16 cellular contexts compared by ENCODE assay signal in the genomic region with DNA sequence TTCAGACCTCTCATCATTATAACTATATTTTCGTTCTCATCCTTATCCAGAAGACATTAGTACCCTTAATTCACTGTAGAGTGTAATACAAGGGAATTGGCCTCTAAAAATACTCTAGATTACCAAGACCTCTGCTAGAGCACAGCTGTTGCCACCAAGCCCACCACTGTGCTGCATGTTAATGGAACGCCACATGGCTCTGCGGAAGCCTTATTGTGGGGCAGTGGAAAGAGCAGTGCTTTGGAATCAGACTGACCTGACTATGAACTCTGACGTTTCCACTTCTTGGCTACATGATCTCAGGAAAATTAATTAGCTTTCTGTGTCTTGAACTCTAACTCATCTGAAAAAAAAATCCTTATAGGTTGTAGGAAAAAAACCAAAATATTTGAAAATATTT.
A peak's percentile ranks its signal among the peaks of the same experiment; 100 is the strongest.
DNase-seq lines count a peak whose midpoint lies in the region; ATAC-seq and TF ChIP-seq lines count a peak whose summit lies in the region.
"Had no signal": no experiment of that assay in that cellular context is flagged by ENCODE, and none has a peak within 500 bp of the region (broad histone marks: within the 10 kb centered on the region; RNA-seq: fewer than 3 reads in every experiment).

No MANE protein-coding gene starts in this region.

- no peaks in the 10 kb centered on the region for H3K27me3 ChIP-seq in SJCRH30

- no peak for ATAC-seq in WTC11
- ATAC-seq: CD8-positive, alpha-beta T cell had no signal

- H3K9me3 ChIP-seq in SJCRH30 (replicated peaks) (no peaks in the 10 kb centered on the region), SK-N-MC (ENCODE audit: low read depth, low read length) (no peaks in the 10 kb centered on the region)
- H3K9me3 ChIP-seq: Caco-2 had no signal

- H3K4me1 Mint-ChIP-seq in CD14-positive monocyte (no peaks in the 10 kb centered on the region), WTC11 (peaks cover 1% of the 10 kb centered on the region; the same call in 1 of the 2 replicates)
- H3K4me1 Mint-ChIP-seq: CD4-positive, CD25-positive, alpha-beta regulatory T cell had no signal

- H3K36me3 Mint-ChIP-seq in CD14-positive monocyte (no peaks in the 10 kb centered on the region), WTC11 (no peaks in the 10 kb centered on the region)
- H3K36me3 Mint-ChIP-seq: CD4-positive, CD25-positive, alpha-beta regulatory T cell; CD8-positive, alpha-beta T cell had no signal

- no peak overlapping the region for H3K9ac ChIP-seq in SK-N-MC (ENCODE audit: insufficient read length)
- H3K9ac ChIP-seq: GM23248 had no signal

- H3K4me1 ChIP-seq in SJCRH30: peaks cover 6% of the 10 kb centered on the region

- H3K4me3 Mint-ChIP-seq in CD14-positive monocyte (no peak overlapping the region), WTC11 (no peak overlapping the region)
- H3K4me3 Mint-ChIP-seq: CD4-positive, CD25-positive, alpha-beta regulatory T cell; CD8-positive, alpha-beta T cell had no signal

- intact Hi-C loops in CD14-positive monocyte (cut with micrococcal nuclease): no loop called here

- H3K36me3 ChIP-seq in SJCRH30 (no peaks in the 10 kb centered on the region), SK-N-MC (ENCODE audit: insufficient read depth, low read length) (no peaks in the 10 kb centered on the region)

- no peak overlapping the region for H3K27ac ChIP-seq in SJCRH30
- H3K27ac ChIP-seq in SK-N-MC: peak overlapping the region; percentile 76; the same call in 1 of the 2 replicates
- H3K27ac ChIP-seq: GM23248 had no signal

- H3K27ac Mint-ChIP-seq in CD14-positive monocyte: no peak overlapping the region
- H3K27ac Mint-ChIP-seq in WTC11: no peak overlapping the region
- H3K27ac Mint-ChIP-seq: CD4-positive, CD25-positive, alpha-beta regulatory T cell; CD8-positive, alpha-beta T cell had no signal

- H3K9me3 Mint-ChIP-seq in CD14-positive monocyte: peaks cover 0 to 2% (median 0%) of the 10 kb centered on the region in 7 donors
- H3K9me3 Mint-ChIP-seq in WTC11: no peaks in the 10 kb centered on the region
- H3K9me3 Mint-ChIP-seq: CD8-positive, alpha-beta T cell had no signal

- DNase-seq in SJCRH30 (peak; percentile 37 to 54), SK-N-MC (ENCODE audit: low read depth, low spot score) (no peak), left kidney (ENCODE audit: low read depth, low spot score) (peak; percentile 64), UCSD-AML1 (lab: John Stamatoyannopoulos, UW; ENCODE audit: unreplicated experiment) (no peak), CD14-positive monocyte (ENCODE audit: low spot score) (no peak), WTC11 (ENCODE audit: low spot score) (no peak)
- DNase-seq: C1 segment of cervical spinal cord; Caco-2; CD4-positive, CD25-positive, alpha-beta regulatory T cell; CD8-positive, alpha-beta T cell; DMS53; DMS79 treated with DMSO at 0.1 percent for 48 hours; GF-D8; GM23248; H7; HCEC 1CT had no signal

- TF ChIP-seq CTCF in CD14-positive monocyte (IDR thresholded peaks at IDR 0.05) (no peak), WTC11 (IDR thresholded peaks at IDR 0.05) (no peak)

- H3K27me3 Mint-ChIP-seq in CD14-positive monocyte (ENCODE audit: low read depth in 3 of 3) (peaks cover 2 to 5% (median 2%) of the 10 kb centered on the region in 3 donors), WTC11 (ENCODE audit: low read depth) (peaks cover 3% of the 10 kb centered on the region)
- H3K27me3 Mint-ChIP-seq: CD4-positive, CD25-positive, alpha-beta regulatory T cell had no signal

- H3K4me3 ChIP-seq in SJCRH30 (no peak overlapping the region), SK-N-MC (no peak overlapping the region)
- H3K4me3 ChIP-seq: GM23248 had no signal

- CTCF ChIA-PET in WTC11 (lab: Charles Lee): interaction anchor here (1.0 kb wide), 1 partner anchor 11 kb away, joined by 4 read pairs; no protein-coding TSS in a partner anchor

- POLR2A ChIA-PET in WTC11 (lab: Charles Lee): no interaction called here

TF ChIP-seq in WTC11, 78 proteins besides CTCF, POLR2A, EP300 and RAD21:
- TF ChIP-seq, protein P1, sequence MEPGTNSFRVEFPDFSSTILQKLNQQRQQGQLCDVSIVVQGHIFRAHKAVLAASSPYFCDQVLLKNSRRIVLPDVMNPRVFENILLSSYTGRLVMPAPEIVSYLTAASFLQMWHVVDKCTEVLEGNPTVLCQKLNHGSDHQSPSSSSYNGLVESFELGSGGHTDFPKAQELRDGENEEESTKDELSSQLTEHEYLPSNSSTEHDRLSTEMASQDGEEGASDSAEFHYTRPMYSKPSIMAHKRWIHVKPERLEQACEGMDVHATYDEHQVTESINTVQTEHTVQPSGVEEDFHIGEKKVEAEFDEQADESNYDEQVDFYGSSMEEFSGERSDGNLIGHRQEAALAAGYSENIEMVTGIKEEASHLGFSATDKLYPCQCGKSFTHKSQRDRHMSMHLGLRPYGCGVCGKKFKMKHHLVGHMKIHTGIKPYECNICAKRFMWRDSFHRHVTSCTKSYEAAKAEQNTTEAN (CRISPR knock-in tag; IDR thresholded peaks at IDR 0.05): no peak
- TF ChIP-seq, protein P2, sequence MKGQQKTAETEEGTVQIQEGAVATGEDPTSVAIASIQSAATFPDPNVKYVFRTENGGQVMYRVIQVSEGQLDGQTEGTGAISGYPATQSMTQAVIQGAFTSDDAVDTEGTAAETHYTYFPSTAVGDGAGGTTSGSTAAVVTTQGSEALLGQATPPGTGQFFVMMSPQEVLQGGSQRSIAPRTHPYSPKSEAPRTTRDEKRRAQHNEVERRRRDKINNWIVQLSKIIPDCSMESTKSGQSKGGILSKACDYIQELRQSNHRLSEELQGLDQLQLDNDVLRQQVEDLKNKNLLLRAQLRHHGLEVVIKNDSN (CRISPR knock-in tag; IDR thresholded peaks at IDR 0.05): no peak
TF ChIP-seq in WTC11: peak in this region for 0.

Comparison
In these comparisons a context has a peak if more than half of its experiments do, and no peak if none do; other contexts are left out.
1. DNase-seq: peak in SJCRH30 (2 of 2) and left kidney (single experiment); none in SK-N-MC (single experiment), UCSD-AML1 (single experiment), CD14-positive monocyte (single experiment) and WTC11 (single experiment).